ENCODE assay signal across 35 cellular contexts in genomic region chr15:27036210-27036609, GRCh38.
"Had no signal": no experiment of that assay in that cellular context is flagged by ENCODE, and none has a peak within 500 bp of the region (broad histone marks: within the 10 kb centered on the region; RNA-seq: fewer than 3 reads in every experiment).

No MANE protein-coding gene starts in this region.

- H3K4me3 ChIP-seq: adrenal gland, ascending aorta, body of pancreas, breast epithelium, cardiac muscle cell had no signal

- H3K36me3 ChIP-seq: adrenal gland, ascending aorta, brain microvascular endothelial cell, breast epithelium, cardiac muscle cell had no signal

- ATAC-seq: activated naive CD4-positive, alpha-beta T cell treated with anti-CD3 and anti-CD28 coated beads, Interleukin-2, amount 50 U/mL, for 72 hours; activated naive CD8-positive, alpha-beta T cell treated with anti-CD3 and anti-CD28 coated beads, Interleukin-2, amount 50 U/mL, for 24 hours; activated T-cell treated with anti-CD3 and anti-CD28 coated beads, Interleukin-2, amount 50 U/mL, for 4 hours; activated T-cell treated with anti-CD3 and anti-CD28 coated beads, Interleukin-2, amount 50 U/mL, for 72 hours; activated T-helper 17 cell treated with anti-CD3 and anti-CD28 coated beads, Interleukin-2, amount 50 U/mL, for 72 hours; body of pancreas had no signal

- H3K4me1 ChIP-seq: adrenal gland, ascending aorta, body of pancreas, breast epithelium had no signal

- H3K27me3 ChIP-seq: adrenal gland, ascending aorta, body of pancreas, brain microvascular endothelial cell, breast epithelium, cardiac muscle cell had no signal

- H3K9me3 ChIP-seq: adrenal gland, ascending aorta, body of pancreas, breast epithelium had no signal

- DNase-seq: activated effector memory CD4-positive, alpha-beta T cell treated with anti-CD3 and anti-CD28 coated beads, Interleukin-2, amount 50 U/mL, for 16 hours; activated effector memory CD4-positive, alpha-beta T cell treated with Interleukin-2 at 50 U/mL for 16 hours; activated gamma-delta T cell; activated gamma-delta T cell treated with Interleukin-2 at 50 U/mL for 16 hours; activated naive CD4-positive, alpha-beta T cell; activated naive CD4-positive, alpha-beta T cell treated with anti-CD3 and anti-CD28 coated beads for 36 hours; activated naive CD4-positive, alpha-beta T cell treated with anti-CD3 and anti-CD28 coated beads, Interleukin-2, amount 10 ng/mL, durations not matched to agents 7 days and 5 days; activated naive CD4-positive, alpha-beta T cell treated with anti-CD3 and anti-CD28 coated beads, Interleukin-2, amount 50 U/mL, for 16 hours; activated naive CD4-positive, alpha-beta T cell treated with Interleukin-2 at 50 U/mL for 16 hours; activated naive CD8-positive, alpha-beta T cell treated with anti-CD3 and anti-CD28 coated beads for 36 hours; activated naive CD8-positive, alpha-beta T cell treated with anti-CD3 and anti-CD28 coated beads, Interleukin-2, amount 10 ng/mL, durations not matched to agents 7 days and 5 days; activated naive CD8-positive, alpha-beta T cell treated with anti-CD3 and anti-CD28 coated beads, Interleukin-2, amount 50 U/mL, for 24 hours; activated T-cell treated with anti-CD3 and anti-CD28 coated beads for 4 hours; activated T-cell treated with anti-CD3 and anti-CD28 coated beads, Interleukin-2, amount 50 U/mL, for 1 hour; activated T-cell treated with anti-CD3 and anti-CD28 coated beads, Interleukin-2, amount 50 U/mL, for 24 hours; activated T-cell treated with anti-CD3 and anti-CD28 coated beads, Interleukin-2, amount 50 U/mL, for 4 hours; activated T-cell treated with anti-CD3 and anti-CD28 coated beads, Interleukin-2, amount 50 U/mL, for 48 hours; activated T-cell treated with anti-CD3 and anti-CD28 coated beads, Interleukin-2, amount 50 U/mL, for 72 hours; adrenal gland; amniotic stem cell; amygdala; anterior cingulate cortex; aorta; body of pancreas; brain microvascular endothelial cell; caudate nucleus; central memory CD4-positive, alpha-beta T cell; cerebellar nuclear complex had no signal

- FAIRE-seq: astrocyte, bronchial epithelial cell had no signal

- H3K27ac ChIP-seq: adrenal gland, ascending aorta, body of pancreas, brain microvascular endothelial cell, breast epithelium, cardiac muscle cell had no signal
